ENCODE assay signal across 34 cellular contexts in genomic region chr15:70387993-70388392, GRCh38.
"Had no signal": no experiment of that assay in that cellular context is flagged by ENCODE, and none has a peak within 500 bp of the region (broad histone marks: within the 10 kb centered on the region; RNA-seq: fewer than 3 reads in every experiment).

No MANE protein-coding gene starts in this region.

- H3K4me1 Mint-ChIP-seq: activated CD4-positive, alpha-beta T cell treated with anti-CD3 and anti-CD28 coated beads, Interleukin-2, amount 10 ng/mL, durations not matched to agents 24 days and 14 days; activated CD8-positive, alpha-beta memory T cell treated with anti-CD3 and anti-CD28 coated beads, Interleukin-2, amount 10 ng/mL, durations not matched to agents 7 days and 5 days; activated naive CD8-positive, alpha-beta T cell treated with anti-CD3 and anti-CD28 coated beads for 36 hours; activated T-helper 17 cell treated with anti-CD3 and anti-CD28 coated beads, Interleukin-2, amount 50 U/mL, for 72 hours had no signal

- H3K27ac ChIP-seq: cardiac muscle cell, KMS-11, PC-9, RWPE1, WERI-Rb-1 had no signal

- H2AFZ ChIP-seq: PC-9 had no signal

- H3K27ac Mint-ChIP-seq: activated CD4-positive, alpha-beta T cell treated with anti-CD3 and anti-CD28 coated beads, Interleukin-2, amount 10 ng/mL, durations not matched to agents 24 days and 14 days; activated CD8-positive, alpha-beta memory T cell treated with anti-CD3 and anti-CD28 coated beads, Interleukin-2, amount 10 ng/mL, durations not matched to agents 7 days and 5 days; activated naive CD8-positive, alpha-beta T cell treated with anti-CD3 and anti-CD28 coated beads for 36 hours; activated T-cell treated with anti-CD3 and anti-CD28 coated beads, Interleukin-2, amount 50 U/mL, for 72 hours; activated T-helper 17 cell treated with anti-CD3 and anti-CD28 coated beads, Interleukin-2, amount 50 U/mL, for 72 hours had no signal

- H3K9ac ChIP-seq: KMS-11 had no signal

- H3K36me3 ChIP-seq: cardiac muscle cell, WERI-Rb-1 had no signal

- DNase-seq: activated CD4-positive, alpha-beta T cell treated with anti-CD3 and anti-CD28 coated beads, Interleukin-2, amount 10 ng/mL, durations not matched to agents 24 days and 14 days; activated CD4-positive, alpha-beta T cell treated with anti-CD3 and anti-CD28 coated beads, Interleukin-2, amount 50 U/mL, for 4 hours; activated CD4-positive, CD25-positive, alpha-beta regulatory T cell; activated CD8-positive, alpha-beta memory T cell treated with anti-CD3 and anti-CD28 coated beads, Interleukin-2, amount 10 ng/mL, durations not matched to agents 7 days and 5 days; activated effector memory CD4-positive, alpha-beta T cell treated with anti-CD3 and anti-CD28 coated beads, Interleukin-2, amount 50 U/mL, for 16 hours; activated naive CD4-positive, alpha-beta T cell; activated naive CD4-positive, alpha-beta T cell treated with anti-CD3 and anti-CD28 coated beads, Interleukin-2, amount 50 U/mL, for 16 hours; activated naive CD8-positive, alpha-beta T cell treated with anti-CD3 and anti-CD28 coated beads for 36 hours; activated T-cell treated with anti-CD3 and anti-CD28 coated beads, Interleukin-2, amount 50 U/mL, for 1 hour; activated T-cell treated with anti-CD3 and anti-CD28 coated beads, Interleukin-2, amount 50 U/mL, for 72 hours; amniotic stem cell; aorta; MM.1S; MV-4-11; NCI-H1092; NCI-H1436 treated with DMSO at 0.1 percent for 48 hours; NCI-H1694 treated with DMSO at 0.1 percent for 48 hours; NCI-H2029; NCI-H2107; NCI-H2171; NCI-H510A; NCI-H526; NCI-H748 treated with DMSO at 0.1 percent for 48 hours; NK-92 treated with Interleukin-12 subunit alpha and Interleukin-12 subunit beta, amount 100 ng/mL, for 24 hours; PC-9; SIG-M5; T1000; WERI-Rb-1 had no signal

- H3K36me3 Mint-ChIP-seq: activated CD8-positive, alpha-beta memory T cell treated with anti-CD3 and anti-CD28 coated beads, Interleukin-2, amount 10 ng/mL, durations not matched to agents 7 days and 5 days; activated naive CD8-positive, alpha-beta T cell treated with anti-CD3 and anti-CD28 coated beads for 36 hours had no signal

- H3K27me3 Mint-ChIP-seq: activated naive CD8-positive, alpha-beta T cell treated with anti-CD3 and anti-CD28 coated beads for 36 hours; activated T-helper 17 cell treated with anti-CD3 and anti-CD28 coated beads, Interleukin-2, amount 50 U/mL, for 72 hours had no signal

- ATAC-seq: activated CD8-positive, alpha-beta memory T cell treated with anti-CD3 and anti-CD28 coated beads, Interleukin-2, amount 10 ng/mL, durations not matched to agents 7 days and 5 days; activated T-cell treated with anti-CD3 and anti-CD28 coated beads, Interleukin-2, amount 50 U/mL, for 72 hours; activated T-helper 17 cell treated with anti-CD3 and anti-CD28 coated beads, Interleukin-2, amount 50 U/mL, for 72 hours; Right ventricle myocardium inferior; SK-N-SH treated with all-trans-retinoic acid at 6 μM for 48 hours had no signal

- H3K27me3 ChIP-seq: cardiac muscle cell had no signal

- H3K4me3 ChIP-seq: cardiac muscle cell, PC-9 had no signal

- H3K4me2 ChIP-seq: KMS-11, PC-9 had no signal

- H3K9me3 Mint-ChIP-seq: activated CD4-positive, alpha-beta T cell treated with anti-CD3 and anti-CD28 coated beads, Interleukin-2, amount 10 ng/mL, durations not matched to agents 24 days and 14 days; activated naive CD8-positive, alpha-beta T cell treated with anti-CD3 and anti-CD28 coated beads for 36 hours; activated T-cell treated with anti-CD3 and anti-CD28 coated beads, Interleukin-2, amount 50 U/mL, for 72 hours; activated T-helper 17 cell treated with anti-CD3 and anti-CD28 coated beads, Interleukin-2, amount 50 U/mL, for 72 hours had no signal

- H3K4me3 Mint-ChIP-seq: activated CD4-positive, alpha-beta T cell treated with anti-CD3 and anti-CD28 coated beads, Interleukin-2, amount 10 ng/mL, durations not matched to agents 24 days and 14 days; activated CD8-positive, alpha-beta memory T cell treated with anti-CD3 and anti-CD28 coated beads, Interleukin-2, amount 10 ng/mL, durations not matched to agents 7 days and 5 days; activated naive CD8-positive, alpha-beta T cell treated with anti-CD3 and anti-CD28 coated beads for 36 hours; activated T-cell treated with anti-CD3 and anti-CD28 coated beads, Interleukin-2, amount 50 U/mL, for 72 hours; activated T-helper 17 cell treated with anti-CD3 and anti-CD28 coated beads, Interleukin-2, amount 50 U/mL, for 72 hours had no signal
